8 cellular contexts compared by ENCODE assay signal in genomic region chr13:60164490-60164889, GRCh38. TPM values are rescaled to one million over a fixed set of nuclear protein-coding genes. Genes with fewer than 3 reads are reported as not detected.
DNase-seq lines count a peak whose midpoint lies in the region; ATAC-seq and TF ChIP-seq lines count a peak whose summit lies in the region.

No MANE protein-coding gene starts in this region.

- WGBS in SK-N-SH (ENCODE audit: low lambda C conversion rate) = 92% methylated on average over 1 of the region's 1 CpG

- no peak for TF ChIP-seq RAD21 in SK-N-SH (IDR thresholded peaks at IDR 0.05; ENCODE audit: low read length)

- no peaks in the 10 kb centered on the region for H3K9me2 ChIP-seq in SK-N-SH

- H3K79me2 ChIP-seq in SK-N-SH (ENCODE audit: insufficient read depth) = peaks cover 55% of the 10 kb centered on the region

- peaks cover 8% of the 10 kb centered on the region for H3K9me3 Mint-ChIP-seq in osteocyte (ENCODE audit: unreplicated experiment)

- TF ChIP-seq CTCF in SK-N-SH (IDR thresholded peaks at IDR 0.05) = no peak
- no peak for TF ChIP-seq CTCF in fibroblast of the aortic adventitia (IDR thresholded peaks at IDR 0.05; ENCODE audit: insufficient read depth, low read length)
- TF ChIP-seq CTCF in osteocyte (IDR thresholded peaks at IDR 0.05) = no peak

- H3K4me2 ChIP-seq in SK-N-SH = peak overlapping the region; percentile 84

- no peaks in the 10 kb centered on the region for H4K20me1 ChIP-seq in SK-N-SH (ENCODE audit: insufficient read depth)

- peaks cover 4% of the 10 kb centered on the region; the same call in 1 of the 2 replicates for H3K9me3 ChIP-seq in SK-N-SH

- peak overlapping the region; percentile 73 for H2AFZ ChIP-seq in SK-N-SH (ENCODE audit: low read depth)

- no peaks in the 10 kb centered on the region for H3K27me3 Mint-ChIP-seq in osteocyte (ENCODE audit: unreplicated experiment)

- peak overlapping the region; percentile 95 for H3K9ac ChIP-seq in SK-N-SH

- ATAC-seq in GM21390 (IDR thresholded peaks at IDR 0.05; ENCODE audit: unreplicated experiment) (no peak), HG02840 (IDR thresholded peaks at IDR 0.05; ENCODE audit: low FRiP score, unreplicated experiment) (no peak)

- POLR2A ChIA-PET in SK-N-SH (lab: Yijun Ruan, JAX) = no interaction called here

- no peaks in the 10 kb centered on the region for H3K27me3 ChIP-seq in SK-N-SH (ENCODE audit: insufficient read depth)

- peaks cover 0 to 14% of the 10 kb centered on the region in 2 experiments for H3K36me3 ChIP-seq in SK-N-SH (replicated peaks in 1 of 2; ENCODE audit: control insufficient read depth in 1 of 2, insufficient read depth in 2 of 2, low read length in 1 of 2)

- H3K27ac Mint-ChIP-seq in osteocyte (ENCODE audit: unreplicated experiment) = peak overlapping the region; percentile 97

- H3K4me3 ChIP-seq in GM08714 (ENCODE audit: low read length) (peak overlapping the region; percentile 95), SK-N-SH (ENCODE audit: low read depth in 2 of 2, low read length in 1 of 2) (peak overlapping the region; percentile 73 to 94), fibroblast of the aortic adventitia (ENCODE audit: low read depth, low read length) (peak overlapping the region; percentile 91)

- H3K27ac ChIP-seq in SK-N-SH (ENCODE audit: low read depth in 2 of 2, low read length in 1 of 2) = peak overlapping the region; percentile 66 to 96

- no peak for TF ChIP-seq EP300 in SK-N-SH (IDR thresholded peaks at IDR 0.05; ENCODE audit: borderline replicate concordance in 1 of 2, low read depth in 1 of 2, low read length in 1 of 2)

- DNase-seq in SK-N-SH = no peak
- DNase-seq in fibroblast of the aortic adventitia (ENCODE audit: low read depth) = peak; percentile 40
- DNase-seq in osteocyte (ENCODE audit: extremely low spot score, unreplicated experiment) = no peak
- no peak for DNase-seq in NK-92 (lab: John Stamatoyannopoulos, UW; ENCODE audit: unreplicated experiment)
- DNase-seq in NCI-H526 treated with DMSO at 0.1 percent for 48 hours (lab: John Stamatoyannopoulos, UW) = no peak

- H3K4me1 Mint-ChIP-seq in osteocyte (ENCODE audit: unreplicated experiment) = peaks cover 27% of the 10 kb centered on the region

- H3F3A ChIP-seq in SK-N-SH (replicated peaks; ENCODE audit: insufficient read depth) = peaks cover 7% of the 10 kb centered on the region

- CTCF ChIA-PET in SK-N-SH (lab: Yijun Ruan, JAX) = interaction anchor here (1.2 to 1.4 kb wide), 3 partner anchors 15 to 32 kb away, joined by 3 read pairs; no protein-coding TSS in a partner anchor

- H3K36me3 Mint-ChIP-seq in osteocyte (ENCODE audit: unreplicated experiment) = peaks cover 7% of the 10 kb centered on the region

- peak overlapping the region; percentile 91 for H3K4me3 Mint-ChIP-seq in osteocyte (ENCODE audit: unreplicated experiment)

- H3K4me1 ChIP-seq in SK-N-SH (ENCODE audit: control insufficient read depth in 1 of 2, insufficient read depth in 2 of 2, low read depth in 1 of 2, low read length in 1 of 2) = peaks cover 10 to 18% of the 10 kb centered on the region in 2 experiments; a peak in 3 of 4 replicates

TF ChIP-seq in SK-N-SH, 30 proteins besides CTCF, POLR2A, EP300 and RAD21:
- TF ChIP-seq FOSL2 (IDR thresholded peaks at IDR 0.05; ENCODE audit: borderline replicate concordance, low read depth) = no peak
- TF ChIP-seq, protein P1, sequence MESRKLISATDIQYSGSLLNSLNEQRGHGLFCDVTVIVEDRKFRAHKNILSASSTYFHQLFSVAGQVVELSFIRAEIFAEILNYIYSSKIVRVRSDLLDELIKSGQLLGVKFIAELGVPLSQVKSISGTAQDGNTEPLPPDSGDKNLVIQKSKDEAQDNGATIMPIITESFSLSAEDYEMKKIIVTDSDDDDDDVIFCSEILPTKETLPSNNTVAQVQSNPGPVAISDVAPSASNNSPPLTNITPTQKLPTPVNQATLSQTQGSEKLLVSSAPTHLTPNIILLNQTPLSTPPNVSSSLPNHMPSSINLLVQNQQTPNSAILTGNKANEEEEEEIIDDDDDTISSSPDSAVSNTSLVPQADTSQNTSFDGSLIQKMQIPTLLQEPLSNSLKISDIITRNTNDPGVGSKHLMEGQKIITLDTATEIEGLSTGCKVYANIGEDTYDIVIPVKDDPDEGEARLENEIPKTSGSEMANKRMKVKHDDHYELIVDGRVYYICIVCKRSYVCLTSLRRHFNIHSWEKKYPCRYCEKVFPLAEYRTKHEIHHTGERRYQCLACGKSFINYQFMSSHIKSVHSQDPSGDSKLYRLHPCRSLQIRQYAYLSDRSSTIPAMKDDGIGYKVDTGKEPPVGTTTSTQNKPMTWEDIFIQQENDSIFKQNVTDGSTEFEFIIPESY (IDR thresholded peaks at IDR 0.05; ENCODE audit: borderline replicate concordance, low read depth) = no peak

RNA-seq across cellular contexts. Expression of gene DIAPH3, which starts 0.8 kb away (rescaled TPM):
- 5.4 TPM in 2 replicates for polyA plus RNA-seq in SK-N-SH (2012; rRNA removed)
- 7.3 and 9.8 TPM in 2 replicates for polyA plus RNA-seq in SK-N-SH (2012; cell fraction: cytosol; rRNA removed)
- 3.6 and 5.8 TPM in 2 replicates for polyA plus RNA-seq in SK-N-SH (2012; cell fraction: nucleus; rRNA removed)
- 4.8 and 40.9 TPM in 2 replicates for total RNA-seq in fibroblast of the aortic adventitia (ENCODE audit: low replicate concordance)
- 9.2 and 12.2 TPM in 2 replicates for total RNA-seq in osteocyte
